ENCODE assay signal across 8 cellular contexts in the genomic region with DNA sequence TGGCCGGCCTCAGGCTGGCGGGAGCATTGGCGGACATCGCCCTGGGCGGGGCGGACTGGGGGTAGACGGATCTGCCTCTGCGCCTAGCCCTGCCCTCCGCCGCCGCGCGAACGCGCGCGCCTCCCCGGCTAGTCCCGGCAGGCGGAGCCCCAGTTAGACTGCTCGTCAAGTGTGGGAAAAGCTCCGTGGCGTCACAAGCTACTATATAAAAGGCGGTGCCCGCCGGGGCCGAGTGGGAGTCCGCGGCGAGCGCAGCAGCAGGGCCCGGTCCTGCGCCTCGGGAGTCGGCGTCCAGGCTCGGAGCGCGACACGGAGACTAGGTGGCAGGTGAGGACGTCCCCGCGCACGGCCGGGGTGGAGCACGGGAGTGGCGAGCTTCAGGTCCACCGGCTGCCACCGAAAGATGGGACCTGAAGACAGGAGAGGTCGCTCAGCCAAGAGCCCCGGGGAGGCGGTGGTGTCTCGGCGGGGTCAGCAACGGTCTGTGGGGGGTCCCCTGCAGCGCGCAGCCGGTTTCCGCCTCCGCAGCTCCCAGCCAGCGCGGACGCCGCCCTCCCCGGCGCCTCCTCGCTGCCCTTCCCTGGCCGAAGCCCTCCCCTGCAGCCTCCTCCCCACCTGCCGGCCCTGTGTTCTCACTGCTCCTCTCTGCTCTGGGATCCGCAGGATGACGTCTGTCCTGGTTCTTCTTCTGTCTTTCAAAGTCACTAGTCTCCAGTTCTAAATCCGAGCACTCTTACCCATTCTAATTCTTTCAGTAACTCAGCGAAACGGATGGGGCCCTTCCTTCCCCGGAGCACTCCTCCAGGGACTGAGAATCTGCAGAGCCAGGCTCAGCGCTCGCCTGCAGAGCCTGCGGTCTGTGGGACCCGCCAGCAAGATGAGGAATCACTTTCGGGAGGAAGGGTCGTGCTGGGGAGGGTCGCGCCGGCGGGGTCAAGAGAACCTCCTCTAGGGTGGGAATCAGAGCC. TPM values are rescaled to one million over a fixed set of nuclear protein-coding genes. Genes with fewer than 3 reads are reported as not detected.
DNase-seq lines count a peak whose midpoint lies in the region; ATAC-seq and TF ChIP-seq lines count a peak whose summit lies in the region.

No MANE protein-coding gene starts in this region.

- H3K36me3 ChIP-seq in colonic mucosa: no peaks in the 10 kb centered on the region

- TF ChIP-seq CTCF in AG09309 (IDR thresholded peaks at IDR 0.05; ENCODE audit: control insufficient read depth, insufficient read depth, low read depth, low read length, missing control alignments): no peak
- TF ChIP-seq CTCF in colonic mucosa (IDR thresholded peaks at IDR 0.05): no peak

- H3K27me3 ChIP-seq in colonic mucosa: no peaks in the 10 kb centered on the region

- DNase-seq in AG09309 (ENCODE audit: low read depth): no peak
- peak; percentile 69 for DNase-seq in NCI-H446 treated with DMSO at 0.1 percent for 48 hours (lab: John Stamatoyannopoulos, UW)
- peak; percentile 98 for DNase-seq in activated CD4-positive, alpha-beta T cell treated with anti-CD3 and anti-CD28 coated beads, Interleukin-2, amount 10 ng/mL, durations not matched to agents 24 days and 14 days
- peak; percentile 100 for DNase-seq in colonic mucosa
- DNase-seq in left kidney (ENCODE audit: low read depth, low spot score): peak; percentile 94
- DNase-seq in stimulated activated CD4-positive, alpha-beta T cell treated with anti-CD3 and anti-CD28 coated beads, Interleukin-1b, Interleukin-23, amount 100 ng/mL, for 48 hours: peak; percentile 91

- H3K4me1 ChIP-seq in colonic mucosa: peaks cover 4% of the 10 kb centered on the region

- H3K9ac ChIP-seq in colonic mucosa (ENCODE audit: low read depth in 2 of 2, low read length in 2 of 2): peak overlapping the region; percentile 76 to 85

- no peaks in the 10 kb centered on the region for H3K9me3 Mint-ChIP-seq in activated CD4-positive, alpha-beta T cell treated with anti-CD3 and anti-CD28 coated beads, Interleukin-2, amount 10 ng/mL, durations not matched to agents 24 days and 14 days

- no peaks in the 10 kb centered on the region for H3K27me3 Mint-ChIP-seq in activated CD4-positive, alpha-beta T cell treated with anti-CD3 and anti-CD28 coated beads, Interleukin-2, amount 10 ng/mL, durations not matched to agents 24 days and 14 days

- intact Hi-C loops in activated CD4-positive, alpha-beta T cell treated with anti-CD3 and anti-CD28 coated beads, Interleukin-2, amount 10 ng/mL, durations not matched to agents 24 days and 14 days (cut with micrococcal nuclease): no loop called here
- intact Hi-C loops in colonic mucosa (cut with DNase I): no loop called here

- peak overlapping the region; percentile 89 for H3K27ac Mint-ChIP-seq in activated CD4-positive, alpha-beta T cell treated with anti-CD3 and anti-CD28 coated beads, Interleukin-2, amount 10 ng/mL, durations not matched to agents 24 days and 14 days

- H3K4me1 Mint-ChIP-seq in activated CD4-positive, alpha-beta T cell treated with anti-CD3 and anti-CD28 coated beads, Interleukin-2, amount 10 ng/mL, durations not matched to agents 24 days and 14 days: peaks cover 33% of the 10 kb centered on the region

- H3K4me3 ChIP-seq in AG09309 (ENCODE audit: control insufficient read depth, low read depth, low read length) (peak overlapping the region; percentile 71), colonic mucosa (peak overlapping the region; percentile 76)

- H3K9me3 ChIP-seq in colonic mucosa: no peaks in the 10 kb centered on the region

- H3K4me3 Mint-ChIP-seq in activated CD4-positive, alpha-beta T cell treated with anti-CD3 and anti-CD28 coated beads, Interleukin-2, amount 10 ng/mL, durations not matched to agents 24 days and 14 days: peak overlapping the region; percentile 88

- peak; percentile 60 for ATAC-seq in GM18907 (IDR thresholded peaks at IDR 0.05; ENCODE audit: unreplicated experiment)
- peak; percentile 44 for ATAC-seq in HG03139 (IDR thresholded peaks at IDR 0.05; ENCODE audit: unreplicated experiment)

- H3K27ac ChIP-seq in colonic mucosa: peak overlapping the region; percentile 96

- peaks cover 9% of the 10 kb centered on the region for H3K36me3 Mint-ChIP-seq in activated CD4-positive, alpha-beta T cell treated with anti-CD3 and anti-CD28 coated beads, Interleukin-2, amount 10 ng/mL, durations not matched to agents 24 days and 14 days (ENCODE audit: low read depth)

RNA-seq across cellular contexts. Expression of a gene that starts 4.3 kb away (rescaled TPM):
- 17.0 and 17.9 TPM in 2 replicates for total RNA-seq in activated CD4-positive, alpha-beta T cell treated with anti-CD3 and anti-CD28 coated beads, Interleukin-2, amount 10 ng/mL, durations not matched to agents 24 days and 14 days
- total RNA-seq in colonic mucosa: 10 to 100 TPM; 23.5 to 30.6 TPM

RNA-seq across cellular contexts. Expression of a gene that starts 54.5 kb away (rescaled TPM):
- total RNA-seq in activated CD4-positive, alpha-beta T cell treated with anti-CD3 and anti-CD28 coated beads, Interleukin-2, amount 10 ng/mL, durations not matched to agents 24 days and 14 days: 6.8 and 7.7 TPM in 2 replicates
- 10 to 100 TPM; 13.4 to 31.7 TPM for total RNA-seq in colonic mucosa
